In the genomic region with DNA sequence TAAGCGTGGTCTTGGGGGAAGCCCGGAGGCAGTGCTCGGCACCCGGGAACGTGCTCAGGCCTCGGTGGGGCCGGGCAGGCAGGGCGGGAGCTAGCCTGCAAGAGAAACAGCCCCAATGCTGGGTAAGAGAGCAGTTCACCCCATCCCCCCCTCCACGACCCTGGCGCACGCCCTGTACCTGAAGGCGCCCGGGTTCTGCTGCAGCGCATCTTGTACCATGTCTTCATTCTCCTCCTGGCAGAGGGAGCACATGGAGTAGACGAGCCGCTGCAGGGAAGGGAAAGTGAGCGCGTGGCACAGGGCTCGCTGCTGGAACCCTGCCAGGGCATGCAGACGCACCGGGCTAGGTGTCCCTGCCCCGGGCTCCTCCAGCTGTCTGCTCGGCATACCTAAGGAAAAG, we compare ENCODE assay signal across 10 cellular contexts. TPM values are rescaled to one million over a fixed set of nuclear protein-coding genes. Genes with fewer than 3 reads are reported as not detected.
A peak's percentile ranks its signal among the peaks of the same experiment; 100 is the strongest.
DNase-seq lines count a peak whose midpoint lies in the region; ATAC-seq and TF ChIP-seq lines count a peak whose summit lies in the region.
"Not testable (repeated sequence)": the region's sequence is repeated elsewhere in the genome, so short reads cannot be mapped to it uniquely, and the experiment has no call there.
"Had no signal": no experiment of that assay in that cellular context is flagged by ENCODE, and none has a peak within 500 bp of the region (broad histone marks: within the 10 kb centered on the region; RNA-seq: fewer than 3 reads in every experiment).

No MANE protein-coding gene starts in this region.

- H3K27ac Mint-ChIP-seq in activated naive CD8-positive, alpha-beta T cell treated with anti-CD3 and anti-CD28 coated beads, Interleukin-2, amount 50 U/mL, for 24 hours, result not testable (repeated sequence)

- H3K9me3 Mint-ChIP-seq in activated naive CD8-positive, alpha-beta T cell treated with anti-CD3 and anti-CD28 coated beads, Interleukin-2, amount 50 U/mL, for 24 hours, result not testable (repeated sequence)

- peak; percentile 20 for DNase-seq in BE2C
- peak; percentile 8 for DNase-seq in NCI-H2171 treated with DMSO at 0.1 percent for 48 hours (lab: John Stamatoyannopoulos, UW)
- DNase-seq in RPMI8226, result peak; percentile 1
- not testable (repeated sequence) for DNase-seq in activated naive CD8-positive, alpha-beta T cell treated with anti-CD3 and anti-CD28 coated beads, Interleukin-2, amount 50 U/mL, for 24 hours; foreskin keratinocyte; right lobe of liver

- H3K9me3 ChIP-seq in BE2C, right lobe of liver: not testable (repeated sequence)

- intact Hi-C loops in right lobe of liver (cut with DNase I), result not testable (repeated sequence)

- not testable (repeated sequence) for TF ChIP-seq CTCF in BE2C (IDR thresholded peaks at IDR 0.05; ENCODE audit: low read depth, low read length); foreskin keratinocyte (conservative IDR thresholded peaks at IDR 0.05); right lobe of liver (IDR thresholded peaks at IDR 0.05)

- H3K4me1 Mint-ChIP-seq in activated naive CD8-positive, alpha-beta T cell treated with anti-CD3 and anti-CD28 coated beads, Interleukin-2, amount 50 U/mL, for 24 hours, result not testable (repeated sequence)

- not testable (repeated sequence) for H3K27me3 Mint-ChIP-seq in activated naive CD8-positive, alpha-beta T cell treated with anti-CD3 and anti-CD28 coated beads, Interleukin-2, amount 50 U/mL, for 24 hours

- peak; percentile 2 for ATAC-seq in activated naive CD8-positive, alpha-beta T cell treated with anti-CD3 and anti-CD28 coated beads, Interleukin-2, amount 50 U/mL, for 24 hours
- peak; percentile 20 for ATAC-seq in foreskin keratinocyte
- ATAC-seq in right lobe of liver, result peak; percentile 16 to 46 (median 24)

- H3K27me3 ChIP-seq in BE2C, foreskin keratinocyte, right lobe of liver: not testable (repeated sequence)

- H3K36me3 ChIP-seq in BE2C (peaks cover 15% of the 10 kb centered on the region), right lobe of liver (peaks cover 0 to 11% (median 0%) of the 10 kb centered on the region in 4 donors)

- WGBS in right lobe of liver (ENCODE audit: insufficient coverage, low coverage, low lambda C conversion rate, missing lambda C conversion rate), result 33% methylated on average over 8 of the region's 23 CpGs

- not testable (repeated sequence) for TF ChIP-seq POLR2A in right lobe of liver (IDR thresholded peaks at IDR 0.05)

- not testable (repeated sequence) for H3K4me3 ChIP-seq in BE2C (ENCODE audit: low read depth, low read length); right lobe of liver

- not testable (repeated sequence) for H3K4me3 Mint-ChIP-seq in activated naive CD8-positive, alpha-beta T cell treated with anti-CD3 and anti-CD28 coated beads, Interleukin-2, amount 50 U/mL, for 24 hours

- not testable (repeated sequence) for H3K4me1 ChIP-seq in BE2C, foreskin keratinocyte, right lobe of liver

- H3K27ac ChIP-seq in foreskin keratinocyte, right lobe of liver: not testable (repeated sequence)

- H3K36me3 Mint-ChIP-seq in activated naive CD8-positive, alpha-beta T cell treated with anti-CD3 and anti-CD28 coated beads, Interleukin-2, amount 50 U/mL, for 24 hours (ENCODE audit: low read depth), result not testable (repeated sequence)

RNA-seq across cellular contexts. Expression of gene TRIM74, which starts 20.6 kb away (rescaled TPM):
- 0.93 TPM for polyA plus RNA-seq in BE2C (2012; ENCODE audit: insufficient read depth, insufficient read length, low read depth)
- total RNA-seq in foreskin keratinocyte (0.07 TPM in 1 of 2 replicates, not detected in the other), right lobe of liver (under 1 TPM in 4 of 6 experiments, not detected in 2; 0.35 to 0.88 (median 0.72) TPM)
- 0.04 TPM in 1 of 2 replicates, not detected in the other for polyA plus RNA-seq in foreskin keratinocyte
- total RNA-seq: A172 had no signal
- polyA plus RNA-seq: CD14-positive monocyte; CD4-positive, CD25-positive, alpha-beta regulatory T cell; CD8-positive, alpha-beta memory T cell had no signal

RNA-seq across cellular contexts. Expression of gene POM121, which starts 23.8 kb away (rescaled TPM):
- polyA plus RNA-seq in BE2C (2012; ENCODE audit: insufficient read depth, insufficient read length, low read depth), result 66.9 TPM
- total RNA-seq in foreskin keratinocyte (17.4 and 19.2 TPM in 2 replicates), right lobe of liver (10 to 100 TPM; 14.2 to 19.0 (median 16.6) TPM)
- polyA plus RNA-seq in foreskin keratinocyte, result 8.6 and 12.7 TPM in 2 replicates
